15 cellular contexts compared by ENCODE assay signal in the genomic region with DNA sequence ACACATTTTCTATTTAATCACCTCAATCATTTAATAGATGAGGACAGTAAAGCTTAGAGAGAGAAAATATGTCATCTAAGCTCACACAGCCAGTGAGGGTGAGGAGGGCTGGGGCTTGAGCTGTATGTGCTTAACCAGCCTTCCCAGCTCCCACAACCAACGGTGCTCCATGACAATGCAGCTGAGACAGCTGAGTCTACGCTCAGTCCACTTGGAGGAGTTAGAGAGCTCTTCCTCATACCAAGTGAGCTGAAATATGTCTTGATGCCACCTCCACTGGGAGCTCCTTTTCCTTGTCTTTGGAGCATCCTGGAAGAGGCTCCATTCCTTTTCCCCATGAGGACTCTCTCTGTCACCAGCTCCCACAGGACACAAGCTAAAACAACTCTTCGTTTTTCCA. TPM values are rescaled to one million over a fixed set of nuclear protein-coding genes. Genes with fewer than 3 reads are reported as not detected.
DNase-seq lines count a peak whose midpoint lies in the region; ATAC-seq, FAIRE-seq and TF ChIP-seq lines count a peak whose summit lies in the region.
"Had no signal": no experiment of that assay in that cellular context is flagged by ENCODE, and none has a peak within 500 bp of the region (broad histone marks: within the 10 kb centered on the region; RNA-seq: fewer than 3 reads in every experiment).

No MANE protein-coding gene starts in this region.

- no peaks in the 10 kb centered on the region for H3K9me2 ChIP-seq in PC-3 (replicated peaks; ENCODE audit: low read length)

- peak; percentile 13 for TF ChIP-seq CTCF in GM10266 (IDR thresholded peaks at IDR 0.05; ENCODE audit: control insufficient read depth, insufficient read depth, low read depth, missing control alignments)
- peak; percentile 19; the same call in 1 of the 2 replicates for TF ChIP-seq CTCF in PC-3 (conservative IDR thresholded peaks at IDR 0.05; ENCODE audit: low read depth, low read length)
- TF ChIP-seq CTCF in H1 (IDR thresholded peaks at IDR 0.05; ENCODE audit: control extremely low read depth in 1 of 3, insufficient read depth in 1 of 3, low read depth in 1 of 3, low read length in 3 of 3), result peak in 1 of 3 experiments; percentile 38; a peak in 1 of 4 replicates
- TF ChIP-seq CTCF in ovary (IDR thresholded peaks at IDR 0.05), result no peak

- H3K18ac ChIP-seq in H1 (ENCODE audit: extremely low read depth, low read length), result no peak overlapping the region

- TF ChIP-seq RAD21 in H1 (IDR thresholded peaks at IDR 0.05 in 1 of 2, conservative IDR thresholded peaks at IDR 0.05 in 1 of 2; ENCODE audit: low read depth in 2 of 2, low read length in 2 of 2), result peak; percentile 28 to 46

- H2BK12ac ChIP-seq in H1 (ENCODE audit: low read depth, low read length), result no peak overlapping the region

- H3K4ac ChIP-seq in H1 (replicated peaks; ENCODE audit: insufficient read length, low read depth, low read length), result no peak overlapping the region

- H2BK120ac ChIP-seq in H1 (replicated peaks; ENCODE audit: low read depth, low read length), result no peak overlapping the region

- no peak overlapping the region for H3K14ac ChIP-seq in H1 (ENCODE audit: insufficient read length)

- H3K27me3 ChIP-seq in PC-3 (ENCODE audit: low read length) (no peaks in the 10 kb centered on the region), H1 (replicated peaks in 1 of 4; ENCODE audit: control insufficient read depth in 3 of 4, extremely low read depth in 1 of 4, insufficient read depth in 3 of 4, low read length in 3 of 4) (no peaks in the 10 kb centered on the region), ovary (no peaks in the 10 kb centered on the region)
- H3K27me3 ChIP-seq: foreskin keratinocyte had no signal

- TF ChIP-seq EP300 in H1 (IDR thresholded peaks at IDR 0.05; ENCODE audit: borderline replicate concordance in 1 of 2, low read depth in 2 of 2, low read length in 2 of 2) (no peak), ovary (IDR thresholded peaks at IDR 0.05) (no peak)

- H2BK5ac ChIP-seq in H1 (ENCODE audit: low read depth, low read length), result no peak overlapping the region

- H3K79me2 ChIP-seq in PC-3 (ENCODE audit: low read length) (peaks cover 25% of the 10 kb centered on the region; the same call in 1 of the 2 replicates), H1 (ENCODE audit: control insufficient read depth in 1 of 2, insufficient read depth in 2 of 2, low read length in 2 of 2) (no peaks in the 10 kb centered on the region)

- CTCF ChIA-PET in PC-3 (lab: Charles Lee) (no interaction called here), H1 (lab: Charles Lee; ENCODE audit: partially characterized antibody) (interaction anchor here (0.8 to 2.1 kb wide), 14 partner anchors 11 to 413 kb away, joined by 3 to 7 read pairs (median 4); a partner anchor contains a TSS)

- intact Hi-C loops in PC-3 (cut with micrococcal nuclease) (no loop called here), ovary (cut with DNase I) (no loop called here)

- TF ChIP-seq POLR2A in H1 (IDR thresholded peaks at IDR 0.05; ENCODE audit: control extremely low read depth in 1 of 2, low read depth in 2 of 2, low read length in 2 of 2), result no peak
- no peak for TF ChIP-seq POLR2A in ovary (IDR thresholded peaks at IDR 0.05)

- H3K79me1 ChIP-seq in H1 (ENCODE audit: low read depth, low read length), result no peaks in the 10 kb centered on the region

- FAIRE-seq in H1 (lab: Jason Lieb, UNC), result no peak

- H4K91ac ChIP-seq in H1 (replicated peaks; ENCODE audit: insufficient read length, low read length), result no peak overlapping the region

- H4K5ac ChIP-seq in H1 (ENCODE audit: insufficient read length, low read depth, low read length), result no peak overlapping the region

- peak overlapping the region; percentile 73 for H3K27ac ChIP-seq in PC-3 (ENCODE audit: low read length)
- no peak overlapping the region for H3K27ac ChIP-seq in H1 (ENCODE audit: low read depth, low read length)
- H3K27ac ChIP-seq in ovary, result no peak overlapping the region
- H3K27ac ChIP-seq: foreskin keratinocyte had no signal

- H3K9ac ChIP-seq in PC-3 (ENCODE audit: low read length), result no peak overlapping the region
- no peak overlapping the region for H3K9ac ChIP-seq in H1 (replicated peaks in 1 of 4; ENCODE audit: extremely low read depth in 1 of 4, low read depth in 3 of 4, low read length in 3 of 4)

- no peak overlapping the region for H3K23ac ChIP-seq in H1 (ENCODE audit: insufficient read length)

- no peak overlapping the region for H2BK15ac ChIP-seq in H1 (ENCODE audit: low read length)

- no peak overlapping the region for H4K8ac ChIP-seq in H1 (ENCODE audit: extremely low read depth, insufficient read depth, low read length)

- POLR2A ChIA-PET in PC-3 (lab: Charles Lee; ENCODE audit: unreplicated experiment), result no interaction called here
- POLR2A ChIA-PET in H1 (lab: Charles Lee; ENCODE audit: partially characterized antibody), result interaction anchor here (0.9 to 1.3 kb wide), 2 partner anchors 18 to 403 kb away, joined by 3 read pairs; a partner anchor contains a TSS

- peaks cover 3% of the 10 kb centered on the region for H3F3A ChIP-seq in PC-3 (ENCODE audit: low read length, unreplicated experiment)

- H3K36me3 ChIP-seq in PC-3 (ENCODE audit: low read depth, low read length) (no peaks in the 10 kb centered on the region), H1 (ENCODE audit: control insufficient read depth in 2 of 4, insufficient read depth in 4 of 4, low read length in 3 of 4) (no peaks in the 10 kb centered on the region), ovary (no peaks in the 10 kb centered on the region)

- DNase-seq in GM10266 (ENCODE audit: extremely low spot score) (no peak), PC-3 (peak; percentile 41), H1 (ENCODE audit: low read depth in 1 of 2, low spot score in 2 of 2) (no peak), renal cortical epithelial cell (ENCODE audit: low read depth) (peak; percentile 28), ovary (no peak)
- DNase-seq: activated CD4-positive, alpha-beta T cell treated with anti-CD3 and anti-CD28 coated beads for 4 hours; activated naive CD8-positive, alpha-beta T cell treated with anti-CD3 and anti-CD28 coated beads for 36 hours; NCI-H1048; NCI-H69; stimulated activated CD4-positive, alpha-beta T cell treated with anti-CD3 and anti-CD28 coated beads, Interleukin-2, amount 100 ng/mL, for 24 hours had no signal

- no peak overlapping the region for H2AK5ac ChIP-seq in H1 (ENCODE audit: low read depth, low read length)

- BruUV-seq in PC-3 (replicated peaks; lab: Mats Ljungman, UMichigan), result no TSS peak

- H3K4me1 ChIP-seq in PC-3 (ENCODE audit: insufficient read depth, low read length) (peaks cover 23% of the 10 kb centered on the region), H1 (replicated peaks in 1 of 4; ENCODE audit: control insufficient read depth in 3 of 4, insufficient read depth in 4 of 4, low read length in 3 of 4) (no peaks in the 10 kb centered on the region), ovary (ENCODE audit: insufficient read depth) (no peaks in the 10 kb centered on the region)
- H3K4me1 ChIP-seq: foreskin keratinocyte had no signal

- WGBS in H1 (ENCODE audit: extremely low coverage in 1 of 2, insufficient coverage in 1 of 2, insufficient read length in 1 of 2, insufficient replicate concordance in 2 of 2, low coverage in 1 of 2, low lambda C conversion rate in 2 of 2, missing lambda C conversion rate in 1 of 2), 2 experiments, result 70% methylated on average over 3 of the region's 3 CpGs; no CpG with 5 or more reads in 1 of the 2 experiments
- WGBS in ovary, 3 donors, result 73 to 78% (median 73%) methylated on average over 3 of the region's 3 CpGs

- H3K4me3 ChIP-seq in PC-3 (ENCODE audit: low read length) (no peak overlapping the region), H1 (ENCODE audit: extremely low read depth in 1 of 4, insufficient read depth in 2 of 4, low read depth in 3 of 4, low read length in 4 of 4) (no peak overlapping the region), ovary (no peak overlapping the region)
- H3K4me3 ChIP-seq: lung had no signal

- H4K20me1 ChIP-seq in PC-3 (ENCODE audit: low read length) (no peaks in the 10 kb centered on the region), H1 (replicated peaks in 1 of 2; ENCODE audit: control insufficient read depth in 1 of 2, insufficient read depth in 2 of 2, low read length in 2 of 2) (peaks cover 0 to 2% of the 10 kb centered on the region in 2 experiments)

- H3K9me3 ChIP-seq in PC-3 (ENCODE audit: low read length) (no peaks in the 10 kb centered on the region), H1 (ENCODE audit: insufficient read depth in 2 of 2, low read depth in 1 of 2, low read length in 1 of 2) (no peaks in the 10 kb centered on the region), ovary (no peaks in the 10 kb centered on the region)

- peak; percentile 40 for ATAC-seq in PC-3
- no peak for ATAC-seq in HG03135 (IDR thresholded peaks at IDR 0.05; ENCODE audit: unreplicated experiment)
- ATAC-seq in GM18511 (IDR thresholded peaks at IDR 0.05; ENCODE audit: unreplicated experiment), result no peak
- ATAC-seq in GM21367 (IDR thresholded peaks at IDR 0.05; ENCODE audit: unreplicated experiment), result no peak

- H2BK20ac ChIP-seq in H1 (ENCODE audit: low read length), result no peak overlapping the region

- H3K4me2 ChIP-seq in PC-3 (ENCODE audit: low read length) (peak overlapping the region; percentile 29), H1 (ENCODE audit: insufficient read depth in 1 of 2, low read depth in 2 of 2, low read length in 2 of 2) (no peak overlapping the region)

- no peak overlapping the region for H2AFZ ChIP-seq in PC-3 (ENCODE audit: low read length)
- no peak overlapping the region for H2AFZ ChIP-seq in H1 (ENCODE audit: low read length)

- no peaks in the 10 kb centered on the region; the same call in 1 of the 2 replicates for H3K23me2 ChIP-seq in H1 (ENCODE audit: low read depth, low read length)

- H3K56ac ChIP-seq in H1 (replicated peaks; ENCODE audit: insufficient read length, low read depth, low read length), result no peak overlapping the region

RNA-seq across cellular contexts. Expression of a gene that starts 9.3 kb away (rescaled TPM):
- 22.6 and 29.5 TPM in 2 replicates for total RNA-seq in PC-3 (2014; rRNA removed)
- total RNA-seq in H1 (2021; fragmentation: NEBNext Ultra II Directional; extraction: Animal tissue kit (Norgen Biotek cat#: 25700)), result 26.2 and 27.6 TPM in 2 replicates
- polyA plus RNA-seq in H1 (2011; rRNA removed), result 12.1 and 12.5 TPM in 2 replicates
- 13.4 TPM for polyA plus RNA-seq in H1 (2011; cell fraction: cytosol; rRNA removed)
- polyA plus RNA-seq in H1 (2011; cell fraction: nucleus; rRNA removed), result 14.7 TPM
- 20.6 to 23.9 TPM (median 21.2 TPM) in 4 replicates for polyA plus RNA-seq in H1 (2012, experiment 1 of 2)
- 11.1 TPM for polyA plus RNA-seq in H1 (2012, experiment 2 of 2)
- 11.1 TPM for polyA plus RNA-seq in H1 (2013, experiment 1 of 2)
- polyA plus RNA-seq in H1 (2013, experiment 2 of 2), result 12.3 TPM
- polyA minus RNA-seq in H1 (2011; rRNA and poly(A)+ RNA removed), result 33.2 and 45.7 TPM in 2 replicates
- polyA minus RNA-seq in H1 (2011; cell fraction: cytosol; rRNA and poly(A)+ RNA removed), result 14.9 TPM
- 37.8 TPM for polyA minus RNA-seq in H1 (2011; cell fraction: nucleus; rRNA and poly(A)+ RNA removed)
- total RNA-seq in renal cortical epithelial cell, result 56.6 and 58.9 TPM in 2 replicates
- total RNA-seq in ovary, result 10 to 100 TPM in 5 of 7 donors, 1 to 10 TPM in 2; 3.0 to 60.8 (median 15.4) TPM
- polyA plus RNA-seq in ovary, result 1 to 10 TPM; 3.5 to 6.4 TPM

RNA-seq across cellular contexts. Expression of a gene that starts 42.8 kb away (rescaled TPM):
- 33.6 and 43.8 TPM in 2 replicates for total RNA-seq in PC-3 (2014; rRNA removed)
- total RNA-seq in H1 (2021; fragmentation: NEBNext Ultra II Directional; extraction: Animal tissue kit (Norgen Biotek cat#: 25700)), result 32.9 and 33.5 TPM in 2 replicates
- polyA plus RNA-seq in H1 (2011; rRNA removed), result 11.7 and 20.7 TPM in 2 replicates
- 29.7 TPM for polyA plus RNA-seq in H1 (2011; cell fraction: cytosol; rRNA removed)
- 6.8 TPM for polyA plus RNA-seq in H1 (2011; cell fraction: nucleus; rRNA removed)
- polyA plus RNA-seq in H1 (2012, experiment 1 of 2), result 26.3 to 28.8 TPM (median 27.9 TPM) in 4 replicates
- polyA plus RNA-seq in H1 (2012, experiment 2 of 2), result 8.2 TPM
- polyA plus RNA-seq in H1 (2013, experiment 1 of 2), result 23.2 TPM
- 25.2 TPM for polyA plus RNA-seq in H1 (2013, experiment 2 of 2)
- polyA minus RNA-seq in H1 (2011; rRNA and poly(A)+ RNA removed), result 12.0 and 15.8 TPM in 2 replicates
- 10.9 TPM for polyA minus RNA-seq in H1 (2011; cell fraction: cytosol; rRNA and poly(A)+ RNA removed)
- polyA minus RNA-seq in H1 (2011; cell fraction: nucleus; rRNA and poly(A)+ RNA removed), result 6.7 TPM
- 41.9 and 79.2 TPM in 2 replicates for total RNA-seq in renal cortical epithelial cell
- total RNA-seq in ovary, result 10 to 100 TPM; 17.2 to 23.9 (median 21.2) TPM
- 10 to 100 TPM; 20.9 to 25.1 TPM for polyA plus RNA-seq in ovary

Comparison
In these comparisons a context has a peak if more than half of its experiments do, and no peak if none do; other contexts are left out.
1. DNase-seq: peak in PC-3 (single experiment) and renal cortical epithelial cell (single experiment); none in GM10266 (single experiment), H1 (0 of 2) and ovary (0 of 5).
2. CTCF ChIP-seq: peak in GM10266 (single experiment) and PC-3 (single experiment); none in ovary (0 of 3).